ENCODE assay signal across 10 cellular contexts in the genomic region with DNA sequence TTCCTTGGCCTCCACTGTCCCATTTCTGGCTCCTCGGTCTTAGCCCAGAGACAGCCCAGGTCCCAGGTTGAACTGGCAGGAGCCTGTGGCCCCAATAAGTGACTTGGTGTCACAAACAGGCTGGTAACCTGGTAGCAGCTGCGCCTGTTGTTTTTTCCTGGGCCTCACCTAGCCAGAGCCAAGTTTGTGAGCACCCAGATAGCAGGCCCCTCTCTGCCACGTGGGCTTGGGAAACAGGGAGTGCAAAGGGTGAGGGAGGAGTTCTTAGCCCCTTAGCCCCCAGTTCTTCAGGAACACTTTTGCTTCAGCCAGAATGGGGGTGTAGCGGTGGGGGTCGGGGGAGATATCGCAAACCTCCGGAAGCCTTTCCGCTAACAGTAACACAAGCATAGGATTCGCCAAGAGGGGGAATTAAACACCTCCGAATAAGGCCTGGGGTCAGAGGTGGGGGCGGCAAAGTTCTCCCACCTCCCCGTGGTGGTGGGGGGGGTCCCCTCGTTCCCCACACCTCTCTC. TPM values are rescaled to one million over a fixed set of nuclear protein-coding genes. Genes with fewer than 3 reads are reported as not detected.
DNase-seq lines count a peak whose midpoint lies in the region; TF ChIP-seq lines count a peak whose summit lies in the region.
"Had no signal": no experiment of that assay in that cellular context is flagged by ENCODE, and none has a peak within 500 bp of the region (broad histone marks: within the 10 kb centered on the region; RNA-seq: fewer than 3 reads in every experiment).

No MANE protein-coding gene starts in this region.

- H3K4me2 ChIP-seq in fibroblast of lung (ENCODE audit: extremely low read depth, insufficient read depth, low read length): peak overlapping the region; percentile 49
- H3K4me2 ChIP-seq in neural cell (ENCODE audit: low read length): no peak overlapping the region

- no peak for TF ChIP-seq EP300 in neural cell (conservative IDR thresholded peaks at IDR 0.05; ENCODE audit: poor library complexity, severe bottlenecking)

- H3K4me1 ChIP-seq in fibroblast of lung (ENCODE audit: control insufficient read depth, extremely low read depth, insufficient read depth, low read length): peaks cover 17% of the 10 kb centered on the region

- H3K9ac ChIP-seq in fibroblast of lung (ENCODE audit: insufficient read depth, low read length) (peak overlapping the region; percentile 73), neural cell (ENCODE audit: low read length) (no peak overlapping the region)

- H2AFZ ChIP-seq in fibroblast of lung (ENCODE audit: low read length): no peak overlapping the region
- no peak overlapping the region for H2AFZ ChIP-seq in neural cell (ENCODE audit: low read depth, low read length)

- H3K36me3 ChIP-seq in fibroblast of lung (ENCODE audit: control insufficient read depth, insufficient read depth, low read length) (no peaks in the 10 kb centered on the region), neural cell (ENCODE audit: insufficient read depth, low read length) (no peaks in the 10 kb centered on the region)

- no peak for TF ChIP-seq RAD21 in neural cell (conservative IDR thresholded peaks at IDR 0.05)

- TF ChIP-seq CTCF in fibroblast of lung (conservative IDR thresholded peaks at IDR 0.05 in 1 of 2, IDR thresholded peaks at IDR 0.05 in 1 of 2; ENCODE audit: low read depth in 1 of 2, low read length in 2 of 2) (no peak), neural cell (IDR thresholded peaks at IDR 0.05; ENCODE audit: poor library complexity, severe bottlenecking) (no peak)

- H4K20me1 ChIP-seq in fibroblast of lung (ENCODE audit: control insufficient read depth, extremely low read depth, insufficient read depth, low read length) (no peaks in the 10 kb centered on the region), neural cell (ENCODE audit: insufficient read depth) (no peaks in the 10 kb centered on the region)

- H3K9me2 ChIP-seq in neural cell (ENCODE audit: insufficient read depth, low read length): no peaks in the 10 kb centered on the region

- H3K27me3 ChIP-seq in fibroblast of lung (ENCODE audit: control insufficient read depth, insufficient read depth, low read length) (no peaks in the 10 kb centered on the region), neural cell (ENCODE audit: insufficient read depth, low read depth, low read length) (peaks cover 22% of the 10 kb centered on the region)

- no peak for TF ChIP-seq POLR2A in erythroblast (IDR thresholded peaks at IDR 0.05; ENCODE audit: low read length)

- H3K4me3 ChIP-seq in fibroblast of lung (replicated peaks in 1 of 4; ENCODE audit: control extremely low read depth in 1 of 4, insufficient read depth in 1 of 4, low read depth in 3 of 4, low read length in 4 of 4) (peak overlapping the region; percentile 1 to 63 (median 51)), neural cell (ENCODE audit: low read length) (peak overlapping the region; percentile 58)

- H3K79me2 ChIP-seq in fibroblast of lung (ENCODE audit: control insufficient read depth, insufficient read depth, low read length) (no peaks in the 10 kb centered on the region), neural cell (replicated peaks; ENCODE audit: insufficient read depth, low read length) (no peaks in the 10 kb centered on the region)

- no peaks in the 10 kb centered on the region for H3K9me3 ChIP-seq in fibroblast of lung (ENCODE audit: control insufficient read depth, insufficient read depth, low read depth, low read length)
- no peaks in the 10 kb centered on the region for H3K9me3 ChIP-seq in neural cell (ENCODE audit: low read length)

- DNase-seq in AG08396 (ENCODE audit: low spot score): peak; percentile 35
- DNase-seq in NCI-H69 (lab: John Stamatoyannopoulos, UW): peak; percentile 32
- DNase-seq in fibroblast of lung (ENCODE audit: low read depth in 2 of 2): peak in 1 of 2 donors; percentile 29
- no peak for DNase-seq in medulla oblongata (ENCODE audit: extremely low spot score)
- DNase-seq in stimulated activated CD4-positive, alpha-beta T cell treated with anti-CD3 and anti-CD28 coated beads, Interleukin-15, amount 100 ng/mL, for 24 hours: no peak
- no peak for DNase-seq in stimulated activated naive CD4-positive, alpha-beta T cell treated with Interleukin-2 at 50 U/mL for 16 hours (lab: John Stamatoyannopoulos, UW)
- no peak for DNase-seq in erythroblast (lab: John Stamatoyannopoulos, UW)
- DNase-seq: SHP77 treated with DMSO at 0.1 percent for 48 hours had no signal

- peak overlapping the region; percentile 88 for H3K27ac ChIP-seq in fibroblast of lung (ENCODE audit: insufficient read depth, low read length)
- no peak overlapping the region for H3K27ac ChIP-seq in neural cell (ENCODE audit: low read length)

- H3F3A ChIP-seq in neural cell (ENCODE audit: insufficient read depth, low read length, poor library complexity, severe bottlenecking): no peaks in the 10 kb centered on the region

TF ChIP-seq in neural cell, 6 proteins besides CTCF, POLR2A, EP300 and RAD21:
- TF ChIP-seq MXI1 (conservative IDR thresholded peaks at IDR 0.05; ENCODE audit: poor library complexity, severe bottlenecking) (no peak), TAF1 (IDR thresholded peaks at IDR 0.05; ENCODE audit: low read depth) (no peak), REST (IDR thresholded peaks at IDR 0.05; ENCODE audit: borderline replicate concordance) (no peak), SMC3 (conservative IDR thresholded peaks at IDR 0.05; ENCODE audit: poor library complexity) (no peak), EZH2 (IDR thresholded peaks at IDR 0.05; ENCODE audit: borderline replicate concordance, insufficient read depth, low read length, poor library complexity, severe bottlenecking) (no peak), POLR2AphosphoS5 (IDR thresholded peaks at IDR 0.05) (no peak)

RNA-seq across cellular contexts. Expression of gene C6orf132, which starts 0.8 kb away (rescaled TPM):
- total RNA-seq in fibroblast of lung: 1.0 and 1.2 TPM in 2 replicates
- polyA plus RNA-seq in fibroblast of lung (0.87 and 1.1 TPM in 2 replicates), neural cell (not detected in 2 replicates)
- 4.7 and 8.0 TPM in 2 replicates for polyA plus RNA-seq in fibroblast of lung (2012)
- polyA minus RNA-seq in fibroblast of lung (ENCODE audit: low replicate concordance) (3.7 and 4.6 TPM in 2 replicates), neural cell (not detected in 2 replicates)

RNA-seq across cellular contexts. Expression of gene GUCA1A, which starts 31.5 kb away (rescaled TPM):
- under 0.01 and 0.33 TPM in 2 replicates for total RNA-seq in fibroblast of lung
- 0.11 and 0.16 TPM in 2 replicates for polyA plus RNA-seq in fibroblast of lung
- 0.10 and 0.12 TPM in 2 replicates for polyA plus RNA-seq in fibroblast of lung (2012)
- polyA minus RNA-seq in fibroblast of lung (ENCODE audit: low replicate concordance): not detected in 2 replicates
- polyA plus RNA-seq in neural cell: 0.24 and 0.78 TPM in 2 replicates
- polyA minus RNA-seq in neural cell: 0.58 TPM in 1 of 2 replicates, not detected in the other
- total RNA-seq: liver had no signal
- polyA plus RNA-seq: liver had no signal

RNA-seq across cellular contexts. Expression of gene GUCA1B, which starts 53.1 kb away (rescaled TPM):
- under 0.01 and 0.83 TPM in 2 replicates for total RNA-seq in fibroblast of lung
- polyA plus RNA-seq in fibroblast of lung (0.14 and 0.39 TPM in 2 replicates), neural cell (1.6 and 2.6 TPM in 2 replicates)
- polyA plus RNA-seq in fibroblast of lung (2012): 0.12 and 0.14 TPM in 2 replicates
- polyA minus RNA-seq in fibroblast of lung (ENCODE audit: low replicate concordance) (1.1 TPM in 1 of 2 replicates, not detected in the other), neural cell (0.73 and 1.0 TPM in 2 replicates)

Comparison
In these comparisons a context has a peak if more than half of its experiments do, and no peak if none do; other contexts are left out.
1. DNase-seq: peak in AG08396 (single experiment) and NCI-H69 (single experiment); none in medulla oblongata (single experiment), stimulated activated CD4-positive, alpha-beta T cell treated with anti-CD3 and anti-CD28 coated beads, Interleukin-15, amount 100 ng/mL, for 24 hours (single experiment), stimulated activated naive CD4-positive, alpha-beta T cell treated with Interleukin-2 at 50 U/mL for 16 hours (single experiment) and erythroblast (0 of 2).